In genomic region chr7:130070900-130071622, GRCh38 we compare ENCODE assay signal across 7 cellular contexts. TPM values are rescaled to one million over a fixed set of nuclear protein-coding genes. Genes with fewer than 3 reads are reported as not detected.
DNase-seq lines count a peak whose midpoint lies in the region; ATAC-seq and TF ChIP-seq lines count a peak whose summit lies in the region.

No MANE protein-coding gene starts in this region.

- H3K9me3 Mint-ChIP-seq in activated CD8-positive, alpha-beta T cell treated with anti-CD3 and anti-CD28 coated beads for 36 hours = no peaks in the 10 kb centered on the region

- no peaks in the 10 kb centered on the region for H3K27me3 Mint-ChIP-seq in activated CD8-positive, alpha-beta T cell treated with anti-CD3 and anti-CD28 coated beads for 36 hours

- peak overlapping the region; percentile 87 to 89 (median 88) for H3K27ac ChIP-seq in sigmoid colon

- intact Hi-C loops in activated CD8-positive, alpha-beta T cell treated with anti-CD3 and anti-CD28 coated beads for 36 hours (cut with micrococcal nuclease) = loop anchor here (10.0 kb wide), 1 partner anchor 134 kb away; the partner anchor contains the start of genes SSMEM1 and TMEM209
- intact Hi-C loops in left cardiac atrium (cut with DNase I) (loop anchor here (2.0 to 10.0 kb wide), 4 partner anchors 652 to 761 kb away; no protein-coding TSS in a partner anchor), sigmoid colon (cut with DNase I) (loop anchor here (2.0 to 10.0 kb wide), 4 partner anchors 136 to 762 kb away; partner anchors contain the start of genes SSMEM1 and TMEM209)

- peak overlapping the region; percentile 80 to 98 (median 95) for H3K4me3 ChIP-seq in sigmoid colon

- POLR2A ChIA-PET in activated CD8-positive, alpha-beta T cell treated with anti-CD3 and anti-CD28 coated beads for 36 hours (lab: Charles Lee) = interaction anchor here (0.9 kb wide), 1 partner anchor 83 kb away, joined by 3 read pairs; no protein-coding TSS in a partner anchor
- POLR2A ChIA-PET in HEK293T (lab: Yijun Ruan, JAX) = interaction anchor here (0.8 to 2.4 kb wide), 4 partner anchors 19 to 201 kb away, joined by 3 to 24 read pairs (median 9); partner anchors contain the start of genes TMEM209 and ZC3HC1

- H3K27ac Mint-ChIP-seq in activated CD8-positive, alpha-beta T cell treated with anti-CD3 and anti-CD28 coated beads for 36 hours = peak overlapping the region; percentile 60

- no peak for TF ChIP-seq CTCF in activated CD8-positive, alpha-beta T cell treated with anti-CD3 and anti-CD28 coated beads for 36 hours (IDR thresholded peaks at IDR 0.05)
- TF ChIP-seq CTCF in sigmoid colon (IDR thresholded peaks at IDR 0.05) = no peak

- DNase-seq in GM19238 (ENCODE audit: insufficient read length, low spot score) (peak; percentile 8), left cardiac atrium (no peak), sigmoid colon (no peak), HEK293T (ENCODE audit: extremely low spot score) (no peak), T1000 (lab: John Stamatoyannopoulos, UW) (no peak)
- DNase-seq in activated CD8-positive, alpha-beta T cell treated with anti-CD3 and anti-CD28 coated beads for 36 hours = no peak

- no peak for TF ChIP-seq POLR2A in sigmoid colon (IDR thresholded peaks at IDR 0.05)

- no peaks in the 10 kb centered on the region for H3K27me3 ChIP-seq in sigmoid colon

- H3K4me3 Mint-ChIP-seq in activated CD8-positive, alpha-beta T cell treated with anti-CD3 and anti-CD28 coated beads for 36 hours = peak overlapping the region; percentile 92

- 0 to 1% methylated on average over 10 of the region's 10 CpGs for WGBS in sigmoid colon, 2 donors

- peak; percentile 13 for ATAC-seq in HG03159 (IDR thresholded peaks at IDR 0.05; ENCODE audit: unreplicated experiment)
- ATAC-seq in activated CD8-positive, alpha-beta T cell treated with anti-CD3 and anti-CD28 coated beads for 36 hours = no peak
- ATAC-seq in left cardiac atrium = peak; percentile 4 to 16

- peaks cover 41% of the 10 kb centered on the region for H3K4me1 Mint-ChIP-seq in activated CD8-positive, alpha-beta T cell treated with anti-CD3 and anti-CD28 coated beads for 36 hours (ENCODE audit: low read depth)

- no peaks in the 10 kb centered on the region for H3K36me3 Mint-ChIP-seq in activated CD8-positive, alpha-beta T cell treated with anti-CD3 and anti-CD28 coated beads for 36 hours (ENCODE audit: low read depth)

- TF ChIP-seq EP300 in sigmoid colon (IDR thresholded peaks at IDR 0.05) = no peak

- no peaks in the 10 kb centered on the region for H3K9me3 ChIP-seq in sigmoid colon

- H3K4me1 ChIP-seq in sigmoid colon = peaks cover 0 to 49% (median 36%) of the 10 kb centered on the region in 4 donors

- CTCF ChIA-PET in activated CD8-positive, alpha-beta T cell treated with anti-CD3 and anti-CD28 coated beads for 36 hours (lab: Charles Lee) = interaction anchor here (1.0 to 7.5 kb wide), 15 partner anchors 9 to 761 kb away, joined by 3 to 62 read pairs (median 4); partner anchors contain the start of genes TMEM209 and ZC3HC1
- CTCF ChIA-PET in HEK293T (lab: Yijun Ruan, JAX) = interaction anchor here (2.1 kb wide), 1 partner anchor 25 kb away, joined by 5 read pairs; no protein-coding TSS in a partner anchor

- no peaks in the 10 kb centered on the region for H3K36me3 ChIP-seq in sigmoid colon

TF ChIP-seq in HEK293T, 16 proteins besides CTCF, POLR2A, EP300 and RAD21:
- TF ChIP-seq TARDBP (IDR thresholded peaks at IDR 0.05) (no peak), CTBP1 (IDR thresholded peaks at IDR 0.05; ENCODE audit: borderline replicate concordance) (no peak), ARNT (IDR thresholded peaks at IDR 0.05) (no peak), HDGF (IDR thresholded peaks at IDR 0.05; ENCODE audit: borderline replicate concordance) (no peak), FOXA1 (IDR thresholded peaks at IDR 0.05) (no peak), L3MBTL2 (conservative IDR thresholded peaks at IDR 0.05) (no peak), NFRKB (IDR thresholded peaks at IDR 0.05) (no peak)

RNA-seq across cellular contexts. Expression of gene KLHDC10, which starts 0.7 kb away (rescaled TPM):
- 10 to 100 TPM; 12.8 to 14.3 TPM for total RNA-seq in activated CD8-positive, alpha-beta T cell treated with anti-CD3 and anti-CD28 coated beads for 36 hours
- 10 to 100 TPM; 23.8 to 28.5 TPM for total RNA-seq in left cardiac atrium
- total RNA-seq in sigmoid colon = 10 to 100 TPM; 16.3 to 22.5 (median 17.8) TPM
- 10 to 100 TPM in 2 of 3 donors, 1 to 10 TPM in 1; 7.8 to 11.5 (median 11.3) TPM for polyA plus RNA-seq in sigmoid colon

RNA-seq across cellular contexts. Expression of gene ZC3HC1, which starts 19.9 kb away (rescaled TPM):
- total RNA-seq in activated CD8-positive, alpha-beta T cell treated with anti-CD3 and anti-CD28 coated beads for 36 hours = 10 to 100 TPM; 21.0 to 25.0 TPM
- total RNA-seq in left cardiac atrium = 10 to 100 TPM; 16.0 to 16.2 TPM
- total RNA-seq in sigmoid colon = 10 to 100 TPM; 10.5 to 19.4 (median 15.1) TPM
- 10 to 100 TPM in 1 of 3 donors, 1 to 10 TPM in 2; 8.4 to 11.7 (median 9.9) TPM for polyA plus RNA-seq in sigmoid colon
